ENCODE assay signal across 24 cellular contexts in genomic region chr6:1651362-1651761, GRCh38.
"Had no signal": no experiment of that assay in that cellular context is flagged by ENCODE, and none has a peak within 500 bp of the region (broad histone marks: within the 10 kb centered on the region; RNA-seq: fewer than 3 reads in every experiment).

No MANE protein-coding gene starts in this region.

- H3K27ac ChIP-seq: colonic mucosa, coronary artery, dorsolateral prefrontal cortex, epithelial cell of prostate, esophagus muscularis mucosa, esophagus squamous epithelium, foreskin keratinocyte, gastrocnemius medialis, gastroesophageal sphincter, heart left ventricle, heart right ventricle had no signal

- H3K27me3 ChIP-seq: colonic mucosa, esophagus muscularis mucosa, esophagus squamous epithelium, foreskin keratinocyte, gastrocnemius medialis, gastroesophageal sphincter, heart left ventricle, heart right ventricle had no signal

- DNase-seq: colonic mucosa; cortex of kidney; dermis blood vessel endothelial cell; dorsolateral prefrontal cortex; effector CD4-positive, alpha-beta T cell; effector CD8-positive, alpha-beta T cell; effector memory CD4-positive, alpha-beta T cell; effector memory CD8-positive, alpha-beta T cell; endodermal cell; erythroblast; esophagus squamous epithelium; foreskin fibroblast; foreskin keratinocyte; foreskin melanocyte; gastrocnemius medialis; glutamatergic neuron; head of caudate nucleus; heart left ventricle; heart right ventricle had no signal

- H3K4me1 ChIP-seq: colonic mucosa, esophagus muscularis mucosa, foreskin keratinocyte, gastrocnemius medialis, gastroesophageal sphincter, heart left ventricle, heart right ventricle had no signal

- H3K36me3 ChIP-seq: colonic mucosa, esophagus muscularis mucosa, esophagus squamous epithelium, gastrocnemius medialis, gastroesophageal sphincter, heart left ventricle, heart right ventricle had no signal

- H3K9me3 ChIP-seq: colonic mucosa, esophagus muscularis mucosa, esophagus squamous epithelium, gastrocnemius medialis, gastroesophageal sphincter, heart left ventricle, heart right ventricle had no signal

- H3K4me3 ChIP-seq: colonic mucosa, coronary artery, dorsolateral prefrontal cortex, esophagus muscularis mucosa, esophagus squamous epithelium, gastrocnemius medialis, gastroesophageal sphincter, heart left ventricle, heart right ventricle had no signal

- ATAC-seq: effector memory CD8-positive, alpha-beta T cell; esophagus mucosa; foreskin keratinocyte; gastrocnemius medialis; gastroesophageal sphincter; heart left ventricle; heart right ventricle had no signal
